In the genomic region with DNA sequence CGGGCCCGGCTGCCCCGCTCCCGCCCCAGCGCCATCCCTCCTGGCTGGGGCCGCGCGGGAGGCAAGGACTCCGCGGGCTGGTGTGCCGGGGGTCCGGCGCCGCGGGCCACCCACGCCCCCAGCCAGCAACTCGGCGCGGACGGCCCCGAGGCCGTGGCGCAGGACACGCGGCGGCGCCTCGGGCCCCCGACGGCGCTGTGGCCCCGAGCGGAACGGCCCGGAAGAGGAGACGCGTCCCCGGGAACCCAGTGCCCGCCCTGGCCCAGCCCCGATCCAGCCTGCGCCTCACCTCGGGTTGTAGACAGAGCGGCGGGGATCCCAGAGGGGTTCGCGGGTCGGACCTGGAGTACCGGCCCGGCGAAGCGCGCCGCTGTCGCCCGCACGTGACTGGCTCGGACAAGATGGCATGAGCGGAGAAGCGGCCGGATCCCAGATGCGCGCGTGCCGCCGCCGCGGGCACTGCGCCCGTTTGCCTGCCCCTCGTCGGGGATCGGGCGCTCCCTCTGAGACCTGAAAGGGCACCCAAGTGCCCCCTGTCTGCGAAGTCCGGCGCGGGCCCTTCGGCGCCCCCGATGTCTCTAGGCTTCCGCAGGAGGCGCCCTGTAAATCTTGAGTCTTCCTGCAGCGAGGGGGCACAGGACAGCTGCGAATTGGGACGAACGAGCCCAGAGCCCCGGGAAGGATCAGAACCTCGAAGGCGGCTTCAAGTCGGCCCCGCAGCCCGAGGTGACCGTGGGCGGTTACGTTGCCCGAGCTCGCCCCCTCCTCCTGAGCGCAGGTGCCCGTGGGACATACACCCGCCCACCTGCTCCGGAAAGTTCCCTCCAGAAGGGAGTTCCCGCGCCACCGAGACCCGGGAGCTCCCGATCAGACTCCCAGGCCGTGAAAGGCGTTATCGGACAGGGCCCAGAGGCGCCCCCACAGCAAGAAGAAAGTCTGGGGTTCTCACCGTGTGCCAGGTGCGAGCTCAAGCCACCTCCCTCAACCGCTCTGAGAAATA, we compare ENCODE assay signal across 8 cellular contexts. TPM values are rescaled to one million over a fixed set of nuclear protein-coding genes. Genes with fewer than 3 reads are reported as not detected.
DNase-seq lines count a peak whose midpoint lies in the region; ATAC-seq and TF ChIP-seq lines count a peak whose summit lies in the region.

No MANE protein-coding gene starts in this region.

- H3K4me1 ChIP-seq in BE2C: no peaks in the 10 kb centered on the region
- H3K4me1 ChIP-seq in skeletal muscle satellite cell (ENCODE audit: control insufficient read depth, insufficient read depth, low read length): no peaks in the 10 kb centered on the region

- in situ Hi-C loops in astrocyte of the cerebellum (cut with HindIII; ENCODE audit: low sequenced_read_pairs): no loop called here

- H3K36me3 ChIP-seq in BE2C (no peaks in the 10 kb centered on the region), skeletal muscle satellite cell (ENCODE audit: insufficient read depth, low read length) (no peaks in the 10 kb centered on the region)

- POLR2A ChIA-PET in T-cell (lab: Charles Lee): interaction anchor here (0.5 to 1.2 kb wide), 3 partner anchors 15 to 207 kb away, joined by 3 to 6 read pairs (median 4); no protein-coding TSS in a partner anchor

- H3K4me2 ChIP-seq in skeletal muscle satellite cell (ENCODE audit: low read length): peak overlapping the region; percentile 89

- H3K27me3 Mint-ChIP-seq in T-cell: no peaks in the 10 kb centered on the region

- peak; percentile 38 for ATAC-seq in GM19324 (IDR thresholded peaks at IDR 0.05; ENCODE audit: low FRiP score, unreplicated experiment)
- ATAC-seq in HG03521 (IDR thresholded peaks at IDR 0.05; ENCODE audit: unreplicated experiment): peak; percentile 30
- peak; percentile 47 to 61 (median 57) for ATAC-seq in T-cell (replicated peaks in 1 of 4)

- peaks cover 14% of the 10 kb centered on the region for H3K27me3 ChIP-seq in BE2C
- peaks cover 7% of the 10 kb centered on the region for H3K27me3 ChIP-seq in skeletal muscle satellite cell (ENCODE audit: control insufficient read depth, insufficient read depth, low read length)

- H3K4me1 Mint-ChIP-seq in T-cell: peaks cover 35 to 42% (median 38%) of the 10 kb centered on the region in 3 donors

- CTCF ChIA-PET in T-cell (lab: Charles Lee): interaction anchor here (0.6 to 0.9 kb wide), 8 partner anchors 16 to 207 kb away, joined by 3 to 5 read pairs (median 3); no protein-coding TSS in a partner anchor

- H3K9ac ChIP-seq in skeletal muscle satellite cell (ENCODE audit: low read depth, low read length): peak overlapping the region; percentile 81

- TF ChIP-seq CTCF in BE2C (IDR thresholded peaks at IDR 0.05; ENCODE audit: low read depth, low read length) (no peak), astrocyte of the cerebellum (IDR thresholded peaks at IDR 0.05; ENCODE audit: low read depth, low read length, missing control alignments) (peak; percentile 53)

- no peaks in the 10 kb centered on the region for H3K36me3 Mint-ChIP-seq in T-cell

- H3K9me3 Mint-ChIP-seq in T-cell: no peaks in the 10 kb centered on the region

- H3K9me3 ChIP-seq in BE2C: no peaks in the 10 kb centered on the region
- no peaks in the 10 kb centered on the region for H3K9me3 ChIP-seq in skeletal muscle satellite cell (replicated peaks; ENCODE audit: low read length)

- H3K27ac Mint-ChIP-seq in T-cell: peak overlapping the region; percentile 80 to 94

- DNase-seq in BE2C (peak; percentile 24), T-cell (peak; percentile 38 to 75 (median 56)), astrocyte of the cerebellum (ENCODE audit: low read depth) (no peak), dedifferentiated amniotic fluid mesenchymal stem cell (ENCODE audit: extremely low spot score) (no peak)

- H3K4me3 Mint-ChIP-seq in T-cell: peak overlapping the region; percentile 85 to 88 (median 85)

- peak overlapping the region; percentile 24 for H3K4me3 ChIP-seq in BE2C (ENCODE audit: low read depth, low read length)
- H3K4me3 ChIP-seq in astrocyte of the cerebellum (ENCODE audit: low read depth, low read length): peak overlapping the region; percentile 71
- H3K4me3 ChIP-seq in iPS-11a (ENCODE audit: low read depth, low read length): peak overlapping the region; percentile 53
- peak overlapping the region; percentile 83 for H3K4me3 ChIP-seq in skeletal muscle satellite cell (ENCODE audit: low read length)

RNA-seq across cellular contexts. Expression of a gene that starts 0.6 kb away (rescaled TPM):
- 1.6 TPM for polyA plus RNA-seq in BE2C (2012; ENCODE audit: insufficient read depth, insufficient read length, low read depth)
- total RNA-seq in T-cell: 10 to 100 TPM; 30.3 to 42.7 (median 37.7) TPM
- 3.9 and 5.1 TPM in 2 replicates for total RNA-seq in skeletal muscle satellite cell (2012; rRNA removed)

Comparison
In these comparisons a context has a peak if more than half of its experiments do, and no peak if none do; other contexts are left out.
1. DNase-seq: peak in BE2C (single experiment) and T-cell (34 of 34); none in astrocyte of the cerebellum (single experiment) and dedifferentiated amniotic fluid mesenchymal stem cell (single experiment).
2. H3K4me3 ChIP-seq: peak in every context shown above with its lines; median percentile 83 in skeletal muscle satellite cell; 71 in astrocyte of the cerebellum; 53 in iPS-11a; 24 in BE2C.
3. Peak in every context shown above with its lines, with median percentiles within 50 percentile points of each other: ATAC-seq.